Comparison of ENCODE assay signal across 1 cellular context in the genomic region with DNA sequence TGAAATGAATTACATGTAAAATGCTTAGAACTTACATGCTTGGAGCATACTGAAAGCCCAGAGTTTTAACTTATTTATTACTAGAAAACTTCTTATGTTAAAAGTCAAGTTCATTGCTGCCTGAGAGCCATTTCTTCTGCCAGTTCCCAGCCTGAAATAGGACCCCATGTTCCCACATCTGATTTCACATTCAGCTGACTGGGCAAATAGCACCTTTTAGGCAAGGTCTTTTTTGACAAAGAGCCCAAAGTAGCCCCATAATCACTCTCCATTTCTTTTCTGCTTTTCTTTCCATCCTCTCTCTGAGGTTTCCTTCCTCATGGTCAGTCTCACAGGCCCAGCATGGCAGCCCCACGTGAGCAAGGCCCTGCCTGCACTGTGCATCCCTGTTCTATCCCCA.
TF ChIP-seq lines count a peak whose summit lies in the region.

No MANE protein-coding gene starts in this region.

TF ChIP-seq in HepG2, 621 proteins besides CTCF, POLR2A, EP300 and RAD21:
- TF ChIP-seq MAFK (conservative IDR thresholded peaks at IDR 0.05 in 1 of 2, IDR thresholded peaks at IDR 0.05 in 1 of 2; ENCODE audit: low read length in 2 of 2) (peak; percentile 69 to 72), KDM4B (CRISPR knock-in tag; IDR thresholded peaks at IDR 0.05) (no peak), ZMYM3 (CRISPR knock-in tag; IDR thresholded peaks at IDR 0.05) (no peak), MAFF (IDR thresholded peaks at IDR 0.05; ENCODE audit: low read depth, low read length) (peak; percentile 59), ZMYM2 (CRISPR knock-in tag; IDR thresholded peaks at IDR 0.05) (no peak), AHDC1 (CRISPR knock-in tag; IDR thresholded peaks at IDR 0.05; ENCODE audit: borderline replicate concordance) (no peak)
